ENCODE assay signal across 28 cellular contexts in genomic region chr1:245551536-245551935, GRCh38.
"Had no signal": no experiment of that assay in that cellular context is flagged by ENCODE, and none has a peak within 500 bp of the region (broad histone marks: within the 10 kb centered on the region; RNA-seq: fewer than 3 reads in every experiment).

No MANE protein-coding gene starts in this region.

- H3K9me3 Mint-ChIP-seq: natural killer cell; nephron; neural crest cell; stimulated activated naive CD8-positive, alpha-beta T cell treated with anti-CD3 and anti-CD28 coated beads, Interleukin-15, Interleukin-2, amounts not matched to agents 100 ng/mL and 50 ng/mL, for 24 hours had no signal

- H3K36me3 ChIP-seq: ovary, right lobe of liver, sigmoid colon, stomach, thoracic aorta, thyroid gland, tibial nerve, upper lobe of left lung, vagina had no signal

- H3K27ac ChIP-seq: ovary, parathyroid adenoma, psoas muscle, right lobe of liver, sigmoid colon, stomach, thoracic aorta, thyroid gland, tibial nerve, upper lobe of left lung, vagina had no signal

- H3K27ac Mint-ChIP-seq: naive thymus-derived CD4-positive, alpha-beta T cell; natural killer cell; nephron; progenitor cell of endocrine pancreas; stimulated activated effector memory CD8-positive, alpha-beta T cell treated with anti-CD3 and anti-CD28 coated beads, Interleukin-12 subunit alpha, Interleukin-12 subunit beta, amount 100 ng/mL, for 72 hours; stimulated activated naive B cell treated with anti-CD40 and anti-IgM and Interleukin-4, amounts not matched to agents 10 μg/mL and 1 μg/mL and 100 μg/mL, for 72 hours; stimulated activated naive CD8-positive, alpha-beta T cell treated with anti-CD3 and anti-CD28 coated beads, Interleukin-15, Interleukin-2, amounts not matched to agents 100 ng/mL and 50 ng/mL, for 24 hours had no signal

- ATAC-seq: naive thymus-derived CD4-positive, alpha-beta T cell; natural killer cell; psoas muscle; right cardiac atrium; stimulated activated effector memory CD8-positive, alpha-beta T cell treated with anti-CD3 and anti-CD28 coated beads, Interleukin-12 subunit alpha, Interleukin-12 subunit beta, amount 100 ng/mL, for 72 hours; stimulated activated naive B cell treated with anti-CD40 and anti-IgM and Interleukin-4, amounts not matched to agents 10 μg/mL and 1 μg/mL and 100 μg/mL, for 72 hours had no signal

- H2AFZ ChIP-seq: parathyroid adenoma had no signal

- H3K4me3 Mint-ChIP-seq: naive thymus-derived CD4-positive, alpha-beta T cell; natural killer cell; nephron; neural crest cell; stimulated activated effector memory CD8-positive, alpha-beta T cell treated with anti-CD3 and anti-CD28 coated beads, Interleukin-12 subunit alpha, Interleukin-12 subunit beta, amount 100 ng/mL, for 72 hours; stimulated activated naive B cell treated with anti-CD40 and anti-IgM and Interleukin-4, amounts not matched to agents 10 μg/mL and 1 μg/mL and 100 μg/mL, for 72 hours; stimulated activated naive CD8-positive, alpha-beta T cell treated with anti-CD3 and anti-CD28 coated beads, Interleukin-15, Interleukin-2, amounts not matched to agents 100 ng/mL and 50 ng/mL, for 24 hours had no signal

- H3K9me3 ChIP-seq: ovary, psoas muscle, right lobe of liver, sigmoid colon, stomach, thoracic aorta, thyroid gland, upper lobe of left lung, vagina had no signal

- DNase-seq: naive thymus-derived CD4-positive, alpha-beta T cell; natural killer cell; occipital lobe; ovary; posterior cingulate gyrus; psoas muscle; right cardiac atrium; right lobe of liver; sigmoid colon; small intestine; stimulated activated CD4-positive, alpha-beta T cell treated with anti-CD3 and anti-CD28 coated beads, Interleukin-15, amount 100 ng/mL, for 24 hours; stimulated activated CD4-positive, alpha-beta T cell treated with anti-CD3 and anti-CD28 coated beads, Interleukin-2, amount 100 ng/mL, for 24 hours; stimulated activated CD4-positive, alpha-beta T cell treated with anti-CD3 and anti-CD28 coated beads, Interleukin-2, amount 100 ng/mL, for 48 hours; stimulated activated CD4-positive, alpha-beta T cell treated with anti-CD3 and anti-CD28 coated beads, Interleukin-4, amount 100 ng/mL, for 24 hours; stimulated activated naive B cell treated with anti-CD40 and anti-IgM and Interleukin-4, amounts not matched to agents 10 μg/mL and 1 μg/mL and 100 μg/mL, for 72 hours; stimulated activated naive CD4-positive, alpha-beta T cell treated with Interleukin-2 at 50 U/mL for 16 hours; stomach; thyroid gland; upper lobe of left lung had no signal

- H3K4me1 Mint-ChIP-seq: naive thymus-derived CD4-positive, alpha-beta T cell; natural killer cell; stimulated activated effector memory CD8-positive, alpha-beta T cell treated with anti-CD3 and anti-CD28 coated beads, Interleukin-12 subunit alpha, Interleukin-12 subunit beta, amount 100 ng/mL, for 72 hours; stimulated activated naive B cell treated with anti-CD40 and anti-IgM and Interleukin-4, amounts not matched to agents 10 μg/mL and 1 μg/mL and 100 μg/mL, for 72 hours had no signal

- H3K4me3 ChIP-seq: ovary, psoas muscle, right lobe of liver, sigmoid colon, stomach, thoracic aorta, thyroid gland, tibial nerve, upper lobe of left lung, vagina had no signal

- H3K9ac ChIP-seq: parathyroid adenoma had no signal

- H3K4me1 ChIP-seq: parathyroid adenoma, psoas muscle, right lobe of liver, sigmoid colon, stomach, thyroid gland, tibial nerve, upper lobe of left lung, vagina had no signal

- H3K27me3 ChIP-seq: ovary, right lobe of liver, stomach, thyroid gland, tibial nerve, upper lobe of left lung, vagina had no signal

- H3K36me3 Mint-ChIP-seq: naive thymus-derived CD4-positive, alpha-beta T cell; natural killer cell; stimulated activated effector memory CD8-positive, alpha-beta T cell treated with anti-CD3 and anti-CD28 coated beads, Interleukin-12 subunit alpha, Interleukin-12 subunit beta, amount 100 ng/mL, for 72 hours; stimulated activated naive B cell treated with anti-CD40 and anti-IgM and Interleukin-4, amounts not matched to agents 10 μg/mL and 1 μg/mL and 100 μg/mL, for 72 hours had no signal
